ENCODE assay signal across 8 cellular contexts in the genomic region with DNA sequence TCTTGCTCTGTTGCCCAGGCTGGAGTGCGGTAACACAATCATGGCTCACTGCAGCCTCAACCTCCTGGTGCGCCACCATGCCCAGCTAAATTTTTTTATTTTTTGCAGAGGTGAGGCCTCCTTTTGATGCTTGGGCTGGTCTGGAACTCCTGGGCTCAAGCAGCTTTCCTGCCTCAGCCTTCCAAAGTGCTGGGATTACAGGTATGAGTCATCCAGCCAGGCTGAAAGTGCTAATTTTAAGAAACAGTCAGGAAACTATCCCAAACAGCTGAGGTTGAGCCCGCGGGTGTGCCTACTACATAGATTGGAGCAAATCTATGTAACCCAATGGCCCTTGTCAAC. TPM values are rescaled to one million over a fixed set of nuclear protein-coding genes. Genes with fewer than 3 reads are reported as not detected.
A peak's percentile ranks its signal among the peaks of the same experiment; 100 is the strongest.
DNase-seq lines count a peak whose midpoint lies in the region; TF ChIP-seq lines count a peak whose summit lies in the region.

No MANE protein-coding gene starts in this region.

- no peaks in the 10 kb centered on the region for H3K27me3 ChIP-seq in H7 (ENCODE audit: control insufficient read depth, insufficient read depth, low read length)
- H3K27me3 ChIP-seq in SJSA1 (replicated peaks), result no peaks in the 10 kb centered on the region
- no peaks in the 10 kb centered on the region for H3K27me3 ChIP-seq in skeletal muscle tissue (ENCODE audit: control insufficient read depth in 3 of 3, insufficient read depth in 3 of 3, low read length in 3 of 3)

- H3K9me3 ChIP-seq in SJSA1 (replicated peaks) (no peaks in the 10 kb centered on the region; the same call in 1 of the 2 replicates), skeletal muscle tissue (ENCODE audit: control insufficient read depth in 3 of 3, low read length in 3 of 3) (no peaks in the 10 kb centered on the region)

- peaks cover 27% of the 10 kb centered on the region for H3K4me1 ChIP-seq in SJSA1 (replicated peaks)
- H3K4me1 ChIP-seq in skeletal muscle tissue (ENCODE audit: control insufficient read depth in 3 of 3, insufficient read depth in 3 of 3, low read length in 3 of 3), result peaks cover 9 to 26% (median 10%) of the 10 kb centered on the region in 3 donors

- peak overlapping the region; percentile 30 for H3K4me3 ChIP-seq in H7 (ENCODE audit: insufficient read depth, low read depth, low read length)
- H3K4me3 ChIP-seq in SJSA1, result peak overlapping the region; percentile 93
- peak overlapping the region; percentile 82 for H3K4me3 ChIP-seq in fibroblast of pulmonary artery (replicated peaks; ENCODE audit: low read depth, low read length)
- H3K4me3 ChIP-seq in skeletal muscle tissue (ENCODE audit: low read length in 3 of 3), result peak overlapping the region; percentile 82 to 93 (median 87)

- peak overlapping the region in 1 of 3 donors; percentile 20 for H3K9ac ChIP-seq in skeletal muscle tissue (ENCODE audit: low read depth in 1 of 3, low read length in 3 of 3)

- in situ Hi-C loops in G401 (cut with HindIII; ENCODE audit: low sequenced_read_pairs), result no loop called here

- peak overlapping the region; percentile 44 for H3K27ac ChIP-seq in SJSA1
- no peak overlapping the region for H3K27ac ChIP-seq in skeletal muscle tissue (ENCODE audit: low read depth, low read length)

- DNase-seq in H7 (no peak), SJSA1 (ENCODE audit: low read depth in 1 of 2, low spot score in 2 of 2) (peak in 1 of 2 experiments; percentile 48), fibroblast of pulmonary artery (ENCODE audit: low read depth) (no peak), HuH-7.5 (ENCODE audit: low spot score) (no peak), G401 (ENCODE audit: low spot score) (no peak)
- no peak for DNase-seq in stimulated activated CD4-positive, alpha-beta T cell treated with anti-CD3 and anti-CD28 coated beads, Interleukin-4, amount 100 ng/mL, for 24 hours
- DNase-seq in stimulated activated CD8-positive, alpha-beta memory T cell treated with anti-CD3 and anti-CD28 coated beads, Interleukin-4, amount 100 ng/mL, for 48 hours, result no peak

- H3K36me3 ChIP-seq in H7 (replicated peaks; ENCODE audit: control insufficient read depth, insufficient read depth, low read length), result peaks cover 9% of the 10 kb centered on the region
- H3K36me3 ChIP-seq in SJSA1, result peaks cover 38% of the 10 kb centered on the region
- peaks cover 8 to 10% (median 9%) of the 10 kb centered on the region in 3 donors for H3K36me3 ChIP-seq in skeletal muscle tissue (ENCODE audit: control insufficient read depth in 3 of 3, insufficient read depth in 3 of 3, low read length in 3 of 3)

- TF ChIP-seq CTCF in fibroblast of pulmonary artery (IDR thresholded peaks at IDR 0.05; ENCODE audit: low read length, missing control alignments), result no peak

RNA-seq across cellular contexts. Expression of a gene that starts 0.7 kb away (rescaled TPM):
- total RNA-seq in H7 (2014; rRNA removed; shearing (Covaris generic)), result 159 and 188 TPM in 2 replicates
- 164 and 347 TPM in 2 replicates for total RNA-seq in SJSA1 (2014; rRNA removed; shearing (Covaris generic))
- total RNA-seq in skeletal muscle tissue, result 33.9 TPM
- total RNA-seq in G401 (2014; rRNA removed; shearing (Covaris generic)), result 75.8 and 98.0 TPM in 2 replicates

Comparison
In these comparisons a context has a peak if more than half of its experiments do, and no peak if none do; other contexts are left out.
1. H3K4me3 ChIP-seq: peak in every context shown above with its lines; median percentile 93 in SJSA1; 87 in skeletal muscle tissue; 82 in fibroblast of pulmonary artery; 30 in H7.